In the genomic region with DNA sequence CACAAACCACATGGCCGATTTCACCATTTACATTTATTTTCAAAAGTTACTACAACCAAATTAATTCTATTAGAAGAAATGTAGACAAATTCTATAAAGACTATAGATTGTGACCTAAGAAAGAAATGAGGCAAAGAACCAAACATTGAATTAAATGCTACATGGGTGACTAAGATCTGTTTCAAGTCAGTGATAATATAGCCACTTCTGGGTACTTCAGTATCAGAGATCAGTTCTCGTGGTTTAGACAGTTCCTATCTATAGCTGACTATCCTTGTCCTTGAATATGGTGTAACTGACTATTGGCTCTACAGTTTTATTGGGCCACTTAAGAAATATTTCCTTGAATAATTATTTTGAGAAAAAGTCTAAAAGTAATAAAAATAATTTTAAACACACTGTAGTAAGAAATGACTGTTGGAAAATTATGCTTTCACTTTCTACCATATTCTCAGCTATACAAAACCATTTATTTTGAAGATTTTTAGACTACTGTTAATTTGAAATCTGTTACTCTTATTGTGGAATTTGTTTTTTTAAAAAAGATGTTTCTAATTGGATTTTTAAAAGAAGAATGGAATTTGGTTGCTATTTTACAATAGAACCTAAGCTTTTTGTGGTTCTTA, we compare ENCODE assay signal across 10 cellular contexts. TPM values are rescaled to one million over a fixed set of nuclear protein-coding genes. Genes with fewer than 3 reads are reported as not detected.
DNase-seq lines count a peak whose midpoint lies in the region; ATAC-seq and TF ChIP-seq lines count a peak whose summit lies in the region.
"Had no signal": no experiment of that assay in that cellular context is flagged by ENCODE, and none has a peak within 500 bp of the region (broad histone marks: within the 10 kb centered on the region; RNA-seq: fewer than 3 reads in every experiment).

No MANE protein-coding gene starts in this region.

- no peaks in the 10 kb centered on the region for H3K9me3 Mint-ChIP-seq in activated naive CD4-positive, alpha-beta T cell treated with anti-CD3 and anti-CD28 coated beads, Interleukin-2, amount 10 ng/mL, durations not matched to agents 7 days and 5 days
- H3K9me3 Mint-ChIP-seq in stimulated activated naive CD8-positive, alpha-beta T cell treated with anti-CD3 and anti-CD28 coated beads, Interleukin-15, Interleukin-2, amounts not matched to agents 100 ng/mL and 50 ng/mL, for 24 hours, result no peaks in the 10 kb centered on the region
- H3K9me3 Mint-ChIP-seq: dendritic cell treated with granulocyte-macrophage colony-stimulating factor and Interleukin-4, amounts not matched to agents 40 ng/mL and 50 ng/mL, for 4 days had no signal

- H3K27me3 Mint-ChIP-seq in activated naive CD4-positive, alpha-beta T cell treated with anti-CD3 and anti-CD28 coated beads, Interleukin-2, amount 10 ng/mL, durations not matched to agents 7 days and 5 days, result no peaks in the 10 kb centered on the region
- no peaks in the 10 kb centered on the region for H3K27me3 Mint-ChIP-seq in stimulated activated naive CD8-positive, alpha-beta T cell treated with anti-CD3 and anti-CD28 coated beads, Interleukin-15, Interleukin-2, amounts not matched to agents 100 ng/mL and 50 ng/mL, for 24 hours
- H3K27me3 Mint-ChIP-seq: dendritic cell treated with granulocyte-macrophage colony-stimulating factor and Interleukin-4, amounts not matched to agents 40 ng/mL and 50 ng/mL, for 4 days had no signal

- TF ChIP-seq POLR2A in suprapubic skin (IDR thresholded peaks at IDR 0.05), result no peak

- ATAC-seq in HG02870 (IDR thresholded peaks at IDR 0.05; ENCODE audit: unreplicated experiment) (peak; percentile 79), sciatic nerve (no peak), GM19328 (IDR thresholded peaks at IDR 0.05; ENCODE audit: unreplicated experiment) (no peak)

- no peak overlapping the region for H3K27ac ChIP-seq in suprapubic skin
- H3K27ac ChIP-seq: prostate gland had no signal

- peak overlapping the region; percentile 37 for H3K9ac ChIP-seq in Loucy (ENCODE audit: low read depth, low read length, poor library complexity, severe bottlenecking)

- H3K4me3 ChIP-seq in Loucy (ENCODE audit: low read length, poor library complexity, severe bottlenecking), result peak overlapping the region; percentile 43
- H3K4me3 ChIP-seq in suprapubic skin, result no peak overlapping the region
- H3K4me3 ChIP-seq: prostate gland had no signal

- peaks cover 20% of the 10 kb centered on the region for H3K4me1 ChIP-seq in Loucy (ENCODE audit: insufficient read depth, low read length, poor library complexity, severe bottlenecking)
- H3K4me1 ChIP-seq in suprapubic skin, result no peaks in the 10 kb centered on the region
- H3K4me1 ChIP-seq: prostate gland had no signal

- peaks cover 9% of the 10 kb centered on the region for H3K4me1 Mint-ChIP-seq in activated naive CD4-positive, alpha-beta T cell treated with anti-CD3 and anti-CD28 coated beads, Interleukin-2, amount 10 ng/mL, durations not matched to agents 7 days and 5 days
- peaks cover 4% of the 10 kb centered on the region for H3K4me1 Mint-ChIP-seq in stimulated activated naive CD8-positive, alpha-beta T cell treated with anti-CD3 and anti-CD28 coated beads, Interleukin-15, Interleukin-2, amounts not matched to agents 100 ng/mL and 50 ng/mL, for 24 hours (ENCODE audit: low read depth)

- intact Hi-C loops in sciatic nerve (cut with DNase I), result no loop called here

- H3K27me3 ChIP-seq in Loucy (ENCODE audit: insufficient read depth, low read length, poor library complexity, severe bottlenecking) (no peaks in the 10 kb centered on the region), suprapubic skin (no peaks in the 10 kb centered on the region)

- H3K79me2 ChIP-seq in Loucy (ENCODE audit: insufficient read depth, low read length), result no peaks in the 10 kb centered on the region

- H3K27ac Mint-ChIP-seq in activated naive CD4-positive, alpha-beta T cell treated with anti-CD3 and anti-CD28 coated beads, Interleukin-2, amount 10 ng/mL, durations not matched to agents 7 days and 5 days, result peak overlapping the region; percentile 8
- peak overlapping the region; percentile 67 for H3K27ac Mint-ChIP-seq in stimulated activated naive CD8-positive, alpha-beta T cell treated with anti-CD3 and anti-CD28 coated beads, Interleukin-15, Interleukin-2, amounts not matched to agents 100 ng/mL and 50 ng/mL, for 24 hours
- H3K27ac Mint-ChIP-seq: dendritic cell treated with granulocyte-macrophage colony-stimulating factor and Interleukin-4, amounts not matched to agents 40 ng/mL and 50 ng/mL, for 4 days had no signal

- H3K36me3 ChIP-seq in Loucy (ENCODE audit: insufficient read depth, low read length), result peaks cover 26% of the 10 kb centered on the region
- H3K36me3 ChIP-seq in suprapubic skin, result peaks cover 20% of the 10 kb centered on the region
- H3K36me3 ChIP-seq: prostate gland had no signal

- no peaks in the 10 kb centered on the region for H3K9me3 ChIP-seq in Loucy (ENCODE audit: insufficient read depth, low read depth, low read length)
- H3K9me3 ChIP-seq in suprapubic skin, result no peaks in the 10 kb centered on the region
- H3K9me3 ChIP-seq: prostate gland had no signal

- peaks cover 25% of the 10 kb centered on the region for H3K36me3 Mint-ChIP-seq in activated naive CD4-positive, alpha-beta T cell treated with anti-CD3 and anti-CD28 coated beads, Interleukin-2, amount 10 ng/mL, durations not matched to agents 7 days and 5 days
- peaks cover 16% of the 10 kb centered on the region for H3K36me3 Mint-ChIP-seq in stimulated activated naive CD8-positive, alpha-beta T cell treated with anti-CD3 and anti-CD28 coated beads, Interleukin-15, Interleukin-2, amounts not matched to agents 100 ng/mL and 50 ng/mL, for 24 hours (ENCODE audit: low read depth)

- WGBS in suprapubic skin, result 93% methylated on average over 2 of the region's 2 CpGs

- no peaks in the 10 kb centered on the region for H3K9me2 ChIP-seq in Loucy (replicated peaks; ENCODE audit: low read depth, low read length)

- H4K20me1 ChIP-seq in Loucy (ENCODE audit: insufficient read depth, low read length, poor library complexity, severe bottlenecking), result no peaks in the 10 kb centered on the region

- no peak for TF ChIP-seq EP300 in suprapubic skin (IDR thresholded peaks at IDR 0.05)

- H2AFZ ChIP-seq in Loucy (ENCODE audit: low read length), result no peak overlapping the region

- peak overlapping the region; percentile 73 for H3K4me2 ChIP-seq in Loucy (ENCODE audit: low read depth, low read length, poor library complexity, severe bottlenecking)

- no peak overlapping the region for H3K4me3 Mint-ChIP-seq in activated naive CD4-positive, alpha-beta T cell treated with anti-CD3 and anti-CD28 coated beads, Interleukin-2, amount 10 ng/mL, durations not matched to agents 7 days and 5 days
- H3K4me3 Mint-ChIP-seq in stimulated activated naive CD8-positive, alpha-beta T cell treated with anti-CD3 and anti-CD28 coated beads, Interleukin-15, Interleukin-2, amounts not matched to agents 100 ng/mL and 50 ng/mL, for 24 hours, result no peak overlapping the region
- H3K4me3 Mint-ChIP-seq: dendritic cell treated with granulocyte-macrophage colony-stimulating factor and Interleukin-4, amounts not matched to agents 40 ng/mL and 50 ng/mL, for 4 days had no signal

- no peak for TF ChIP-seq CTCF in Loucy (conservative IDR thresholded peaks at IDR 0.05; ENCODE audit: low read length)
- no peak for TF ChIP-seq CTCF in suprapubic skin (IDR thresholded peaks at IDR 0.05)

- H3F3A ChIP-seq in Loucy (ENCODE audit: low read depth), result no peaks in the 10 kb centered on the region

- CTCF ChIA-PET in activated naive CD4-positive, alpha-beta T cell treated with anti-CD3 and anti-CD28 coated beads, Interleukin-2, amount 10 ng/mL, durations not matched to agents 7 days and 5 days (lab: Charles Lee), result no interaction called here

- no peak for DNase-seq in activated naive CD4-positive, alpha-beta T cell treated with anti-CD3 and anti-CD28 coated beads, Interleukin-2, amount 10 ng/mL, durations not matched to agents 7 days and 5 days
- no peak for DNase-seq in activated naive CD4-positive, alpha-beta T cell treated with anti-CD3 and anti-CD28 coated beads, Interleukin-2, amount 50 U/mL, for 16 hours
- no peak for DNase-seq in sciatic nerve (ENCODE audit: low spot score)
- no peak for DNase-seq in suprapubic skin (ENCODE audit: low spot score in 2 of 2)

RNA-seq across cellular contexts. Expression of gene KCNMB3, which starts 14.1 kb away (rescaled TPM):
- total RNA-seq in sciatic nerve (3.8 TPM), suprapubic skin (1 to 10 TPM in 1 of 4 donors, under 1 TPM in 3; 0.47 to 1.7 (median 0.68) TPM)
